ENCODE assay signal across 10 cellular contexts in genomic region chr17:19136138-19136537, GRCh38. TPM values are rescaled to one million over a fixed set of nuclear protein-coding genes. Genes with fewer than 3 reads are reported as not detected.
DNase-seq lines count a peak whose midpoint lies in the region; ATAC-seq, FAIRE-seq and TF ChIP-seq lines count a peak whose summit lies in the region.
"Not testable (repeated sequence)": the region's sequence is repeated elsewhere in the genome, so short reads cannot be mapped to it uniquely, and the experiment has no call there.
"Had no signal": no experiment of that assay in that cellular context is flagged by ENCODE, and none has a peak within 500 bp of the region (broad histone marks: within the 10 kb centered on the region; RNA-seq: fewer than 3 reads in every experiment).

No MANE protein-coding gene starts in this region.

- H3K27ac ChIP-seq in CD4-positive, alpha-beta T cell (ENCODE audit: low read depth, low read length); HCT116 (ENCODE audit: low read depth, low read length); foreskin keratinocyte; keratinocyte (ENCODE audit: control insufficient read depth, insufficient read depth, low read length): not testable (repeated sequence)

- H2AFZ ChIP-seq in HCT116 (ENCODE audit: low read depth, low read length, poor library complexity, severe bottlenecking); keratinocyte (ENCODE audit: control insufficient read depth, low read length): not testable (repeated sequence)

- H3K4me1 Mint-ChIP-seq in CD4-positive, alpha-beta T cell (ENCODE audit: low read depth); T-cell; activated T-helper 17 cell treated with anti-CD3 and anti-CD28 coated beads, Interleukin-2, amount 50 U/mL, for 72 hours; naive B cell; stimulated activated naive CD8-positive, alpha-beta T cell treated with anti-CD3 and anti-CD28 coated beads, Interleukin-15, amount 100 ng/mL, for 72 hours: not testable (repeated sequence)

- not testable (repeated sequence) for H3K9me2 ChIP-seq in HCT116 (ENCODE audit: insufficient read depth)

- H3K27ac Mint-ChIP-seq in CD4-positive, alpha-beta T cell; T-cell; activated T-helper 17 cell treated with anti-CD3 and anti-CD28 coated beads, Interleukin-2, amount 50 U/mL, for 72 hours; naive B cell; stimulated activated naive CD8-positive, alpha-beta T cell treated with anti-CD3 and anti-CD28 coated beads, Interleukin-15, amount 100 ng/mL, for 72 hours: not testable (repeated sequence)

- RAD21 ChIA-PET in HCT116 (lab: Charles Lee; ENCODE audit: low non-redundant PET in 1 of 2, low total read pairs in 2 of 2, uncharacterized antibody in 2 of 2, unreplicated experiment in 2 of 2) = not testable (repeated sequence)

- POLR2A ChIA-PET in CD4-positive, alpha-beta T cell (lab: Charles Lee); HCT116 (lab: Charles Lee); T-cell (lab: Charles Lee): not testable (repeated sequence)

- CTCF ChIA-PET in CD4-positive, alpha-beta T cell (lab: Charles Lee); HCT116 (lab: Charles Lee); T-cell (lab: Charles Lee): not testable (repeated sequence)

- TF ChIP-seq RAD21 in HCT116 (IDR thresholded peaks at IDR 0.05; ENCODE audit: low read depth) = not testable (repeated sequence)

- not testable (repeated sequence) for H3K4me2 ChIP-seq in HCT116 (ENCODE audit: low read length); keratinocyte (ENCODE audit: control insufficient read depth, extremely low read depth, insufficient read depth, low read depth, low read length)

- dilution Hi-C loops in keratinocyte (cut with MboI; ENCODE audit: extremely low pct_ligation_motif_present, low sequenced_read_pairs) = not testable (repeated sequence)

- not testable (repeated sequence) for DNase-seq in CD4-positive, alpha-beta T cell; HCT116 (ENCODE audit: low read depth, low spot score); T-cell; foreskin keratinocyte; keratinocyte (ENCODE audit: low read depth, low spot score); naive B cell; stimulated activated naive CD8-positive, alpha-beta T cell treated with anti-CD3 and anti-CD28 coated beads, Interleukin-15, amount 100 ng/mL, for 72 hours

- peak; percentile 76 for FAIRE-seq in keratinocyte (lab: Jason Lieb, UNC)

- TF ChIP-seq CTCF in CD4-positive, alpha-beta T cell (IDR thresholded peaks at IDR 0.05); HCT116 (IDR thresholded peaks at IDR 0.05 in 2 of 3, conservative IDR thresholded peaks at IDR 0.05 in 1 of 3; ENCODE audit: borderline replicate concordance in 1 of 3, insufficient read depth in 1 of 3, low read depth in 2 of 3, low read length in 2 of 3); foreskin keratinocyte (conservative IDR thresholded peaks at IDR 0.05); keratinocyte (optimal IDR thresholded peaks at IDR 0.05 in 1 of 3, IDR thresholded peaks at IDR 0.05 in 1 of 3, conservative IDR thresholded peaks at IDR 0.05 in 1 of 3; ENCODE audit: extremely low read depth in 1 of 3, insufficient read depth in 2 of 3, low read length in 3 of 3): not testable (repeated sequence)

- ATAC-seq in CD4-positive, alpha-beta T cell (ENCODE audit: poor library complexity) = peak; percentile 64
- ATAC-seq in HCT116 (peak; percentile 69), T-cell (replicated peaks in 1 of 4) (peak; percentile 55 to 64 (median 58)), foreskin keratinocyte (peak; percentile 93), naive B cell (ENCODE audit: low read depth in 2 of 2) (peak; percentile 8 to 16)
- peak; percentile 41 for ATAC-seq in activated T-helper 17 cell treated with anti-CD3 and anti-CD28 coated beads, Interleukin-2, amount 50 U/mL, for 72 hours (replicated peaks)
- peak; percentile 27 for ATAC-seq in stimulated activated naive CD8-positive, alpha-beta T cell treated with anti-CD3 and anti-CD28 coated beads, Interleukin-15, amount 100 ng/mL, for 72 hours

- not testable (repeated sequence) for H3K9me3 Mint-ChIP-seq in CD4-positive, alpha-beta T cell; T-cell; activated T-helper 17 cell treated with anti-CD3 and anti-CD28 coated beads, Interleukin-2, amount 50 U/mL, for 72 hours; naive B cell; stimulated activated naive CD8-positive, alpha-beta T cell treated with anti-CD3 and anti-CD28 coated beads, Interleukin-15, amount 100 ng/mL, for 72 hours

- H3K36me3 ChIP-seq in HCT116 (ENCODE audit: control insufficient read depth in 1 of 2, insufficient read depth in 2 of 2, low read length in 2 of 2); keratinocyte (ENCODE audit: control insufficient read depth in 2 of 2, extremely low read depth in 1 of 2, insufficient read depth in 2 of 2, low read length in 2 of 2): not testable (repeated sequence)

- not testable (repeated sequence) for BruUV-seq in HCT116 (replicated peaks; lab: Mats Ljungman, UMichigan)

- TF ChIP-seq POLR2A in HCT116 (IDR thresholded peaks at IDR 0.05; ENCODE audit: borderline replicate concordance, extremely low read depth, insufficient read depth, insufficient read length) = not testable (repeated sequence)

- H3K4me3 Mint-ChIP-seq in CD4-positive, alpha-beta T cell; T-cell; activated T-helper 17 cell treated with anti-CD3 and anti-CD28 coated beads, Interleukin-2, amount 50 U/mL, for 72 hours; naive B cell; stimulated activated naive CD8-positive, alpha-beta T cell treated with anti-CD3 and anti-CD28 coated beads, Interleukin-15, amount 100 ng/mL, for 72 hours: not testable (repeated sequence)

- H3K9me3 ChIP-seq in CD4-positive, alpha-beta T cell (ENCODE audit: control insufficient read depth, low read length); HCT116 (ENCODE audit: control insufficient read depth in 1 of 2, insufficient read depth in 1 of 2, low read depth in 1 of 2, low read length in 2 of 2); keratinocyte (ENCODE audit: control insufficient read depth, low read depth, low read length): not testable (repeated sequence)

- not testable (repeated sequence) for H3K9ac ChIP-seq in HCT116 (ENCODE audit: low read length); keratinocyte (ENCODE audit: control insufficient read depth, extremely low read depth, insufficient read depth, low read length)

- not testable (repeated sequence) for H3K79me2 ChIP-seq in HCT116 (ENCODE audit: insufficient read depth, low read length); keratinocyte (ENCODE audit: control insufficient read depth, insufficient read depth, low read length)

- not testable (repeated sequence) for H3K4me3 ChIP-seq in HCT116 (replicated peaks in 1 of 2; ENCODE audit: low read depth in 1 of 2, low read length in 2 of 2); keratinocyte (ENCODE audit: control insufficient read depth in 2 of 3, extremely low read depth in 1 of 3, insufficient read depth in 2 of 3, low read depth in 1 of 3, low read length in 3 of 3)

- not testable (repeated sequence) for H3K4me1 ChIP-seq in HCT116 (ENCODE audit: control insufficient read depth in 1 of 2, insufficient read depth in 2 of 2, low read length in 2 of 2); foreskin keratinocyte; keratinocyte (ENCODE audit: control insufficient read depth, extremely low read depth, insufficient read depth, low read length)

- not testable (repeated sequence) for H3K27me3 Mint-ChIP-seq in CD4-positive, alpha-beta T cell; T-cell; activated T-helper 17 cell treated with anti-CD3 and anti-CD28 coated beads, Interleukin-2, amount 50 U/mL, for 72 hours; naive B cell; stimulated activated naive CD8-positive, alpha-beta T cell treated with anti-CD3 and anti-CD28 coated beads, Interleukin-15, amount 100 ng/mL, for 72 hours

- H3K9me1 ChIP-seq in keratinocyte (ENCODE audit: control insufficient read depth, extremely low read depth, insufficient read depth, low read length) = not testable (repeated sequence)

- H3K27me3 ChIP-seq in CD4-positive, alpha-beta T cell (ENCODE audit: control insufficient read depth, insufficient read depth, low read length); HCT116 (ENCODE audit: insufficient read depth, low read length); foreskin keratinocyte; keratinocyte (ENCODE audit: control insufficient read depth, extremely low read depth, insufficient read depth, low read length): not testable (repeated sequence)

- not testable (repeated sequence) for H3K36me3 Mint-ChIP-seq in CD4-positive, alpha-beta T cell (ENCODE audit: low read depth); T-cell; activated T-helper 17 cell treated with anti-CD3 and anti-CD28 coated beads, Interleukin-2, amount 50 U/mL, for 72 hours (ENCODE audit: low read depth); naive B cell

- intact Hi-C loops in CD4-positive, alpha-beta T cell (cut with DNase I, micrococcal nuclease); HCT116 (cut with micrococcal nuclease): not testable (repeated sequence)

- not testable (repeated sequence) for H4K20me1 ChIP-seq in HCT116 (ENCODE audit: insufficient read depth); keratinocyte (ENCODE audit: control insufficient read depth, extremely low read depth, insufficient read depth, low read length)

RNA-seq across cellular contexts. Expression of gene GRAPL, which starts 8.7 kb away (rescaled TPM):
- total RNA-seq in CD4-positive, alpha-beta T cell = 10 to 100 TPM; 23.7 to 26.2 TPM
- 0.44 TPM for total RNA-seq in HCT116 (2021; ENCODE audit: unreplicated experiment)
- not detected in 2 replicates for polyA plus RNA-seq in HCT116 (2012)
- total RNA-seq in T-cell = 100 to 1,000 TPM in 1 of 5 donors, 10 to 100 TPM in 4; 28.0 to 106 (median 85.5) TPM
- total RNA-seq in activated T-helper 17 cell treated with anti-CD3 and anti-CD28 coated beads, Interleukin-2, amount 50 U/mL, for 72 hours = 1 to 10 TPM; 6.9 to 9.9 TPM
- total RNA-seq in foreskin keratinocyte = not detected in 2 replicates
- not detected in 2 replicates for polyA plus RNA-seq in foreskin keratinocyte
- polyA plus RNA-seq in keratinocyte = not detected in 3 replicates
- not detected for polyA plus RNA-seq in keratinocyte (2011; ENCODE audit: low read depth)
- polyA plus RNA-seq in keratinocyte (2011; cell fraction: cytosol; rRNA removed) = not detected in 2 replicates
- not detected in 2 replicates for polyA plus RNA-seq in keratinocyte (2011; cell fraction: nucleus; rRNA removed)
- polyA plus RNA-seq in keratinocyte (2012; ENCODE audit: low replicate concordance) = not detected in 2 replicates
- polyA minus RNA-seq in keratinocyte = not detected in 3 replicates
- polyA minus RNA-seq in keratinocyte (2011; cell fraction: cytosol; rRNA and poly(A)+ RNA removed) = not detected
- 0.63 TPM in 1 of 2 replicates, not detected in the other for polyA minus RNA-seq in keratinocyte (2011; cell fraction: nucleus; rRNA and poly(A)+ RNA removed)
- polyA plus RNA-seq in naive B cell (ENCODE audit: low read depth in 6 of 6) = 1 to 10 TPM in 5 of 6 donors, not detected in 1; 3.5 to 7.2 (median 4.4) TPM
- total RNA-seq: Daoy, H7 had no signal

Comparison
In these comparisons a context has a peak if more than half of its experiments do, and no peak if none do; other contexts are left out.
1. ATAC-seq: peak in every context shown above with its lines; median percentile 93 in foreskin keratinocyte; 69 in HCT116; 64 in CD4-positive, alpha-beta T cell; 58 in T-cell; 41 in activated T-helper 17 cell treated with anti-CD3 and anti-CD28 coated beads, Interleukin-2, amount 50 U/mL, for 72 hours; 27 in stimulated activated naive CD8-positive, alpha-beta T cell treated with anti-CD3 and anti-CD28 coated beads, Interleukin-15, amount 100 ng/mL, for 72 hours; 12 in naive B cell.